30 cellular contexts compared by ENCODE assay signal in genomic region chr2:237576974-237577373, GRCh38. TPM values are rescaled to one million over a fixed set of nuclear protein-coding genes. Genes with fewer than 3 reads are reported as not detected.
"Had no signal": no experiment of that assay in that cellular context is flagged by ENCODE, and none has a peak within 500 bp of the region (broad histone marks: within the 10 kb centered on the region; RNA-seq: fewer than 3 reads in every experiment).

No MANE protein-coding gene starts in this region.

- H3K9me3 Mint-ChIP-seq: dendritic cell treated with granulocyte-macrophage colony-stimulating factor and Interleukin-4, amounts not matched to agents 40 ng/mL and 50 ng/mL, for 4 days; memory B cell; naive thymus-derived CD4-positive, alpha-beta T cell had no signal

- H3K27me3 ChIP-seq: body of pancreas, esophagus squamous epithelium, right atrium auricular region, testis had no signal

- H3K4me3 Mint-ChIP-seq: activated naive CD8-positive, alpha-beta T cell; dendritic cell treated with granulocyte-macrophage colony-stimulating factor and Interleukin-4, amounts not matched to agents 40 ng/mL and 50 ng/mL, for 4 days; memory B cell; naive thymus-derived CD4-positive, alpha-beta T cell had no signal

- H3K9me3 ChIP-seq: body of pancreas, esophagus squamous epithelium, right atrium auricular region, testis had no signal

- H2AFZ ChIP-seq: parathyroid adenoma had no signal

- H3K27ac ChIP-seq: body of pancreas, epithelial cell of prostate, esophagus squamous epithelium, parathyroid adenoma, right atrium auricular region, testis had no signal

- H3K27me3 Mint-ChIP-seq: activated naive CD8-positive, alpha-beta T cell had no signal

- H3K27ac Mint-ChIP-seq: dendritic cell treated with granulocyte-macrophage colony-stimulating factor and Interleukin-4, amounts not matched to agents 40 ng/mL and 50 ng/mL, for 4 days; memory B cell had no signal

- H3K4me3 ChIP-seq: body of pancreas, esophagus squamous epithelium, right atrium auricular region, testis had no signal

- H3K36me3 ChIP-seq: esophagus squamous epithelium, right atrium auricular region had no signal

- H3K36me3 Mint-ChIP-seq: activated naive CD8-positive, alpha-beta T cell; memory B cell; naive thymus-derived CD4-positive, alpha-beta T cell had no signal

- ATAC-seq: body of pancreas; naive thymus-derived CD4-positive, alpha-beta T cell; stimulated activated naive CD8-positive, alpha-beta T cell treated with anti-CD3 and anti-CD28 coated beads, Interleukin-15, Interleukin-2, amounts not matched to agents 100 U/mL and 50 U/mL, for 24 hours had no signal

- DNase-seq: activated CD4-positive, alpha-beta T cell treated with anti-CD3 and anti-CD28 coated beads for 48 hours; activated CD4-positive, alpha-beta T cell treated with anti-CD3 and anti-CD28 coated beads, Interleukin-2, amount 50 U/mL, for 48 hours; activated CD8-positive, alpha-beta memory T cell treated with anti-CD3 and anti-CD28 coated beads for 24 hours; activated effector memory CD4-positive, alpha-beta T cell treated with Interleukin-2 at 50 U/mL for 16 hours; activated naive CD4-positive, alpha-beta T cell treated with Interleukin-2 at 50 U/mL for 16 hours; anterior cingulate cortex; body of pancreas; esophagus squamous epithelium; foreskin melanocyte; hypothalamus; midbrain; naive thymus-derived CD4-positive, alpha-beta T cell; nucleus accumbens; stimulated activated CD4-positive, alpha-beta T cell treated with anti-CD3 and anti-CD28 coated beads, Interleukin-4, amount 100 ng/mL, for 1 hour; stimulated activated naive CD8-positive, alpha-beta T cell treated with anti-CD3 and anti-CD28 coated beads, Interleukin-15, Interleukin-2, amounts not matched to agents 100 U/mL and 50 U/mL, for 24 hours; T-helper 1 cell; testis; trophoblast cell had no signal

RNA-seq across cellular contexts. Expression of gene PRLH, which starts 10.6 kb away (rescaled TPM):
- total RNA-seq: body of pancreas; cardiac septum; esophagus squamous epithelium; kidney epithelial cell; lower leg skin; naive thymus-derived CD4-positive, alpha-beta T cell; pulmonary artery endothelial cell; right atrium auricular region; testis had no signal
- polyA plus RNA-seq: adipose tissue; naive thymus-derived CD4-positive, alpha-beta T cell; neural cell had no signal

RNA-seq across cellular contexts. Expression of gene RAB17, which starts 13.6 kb away (rescaled TPM):
- total RNA-seq: naive thymus-derived CD4-positive, alpha-beta T cell had no signal
- polyA plus RNA-seq: naive thymus-derived CD4-positive, alpha-beta T cell; neural cell had no signal
